2 cellular contexts compared by ENCODE assay signal in the genomic region with DNA sequence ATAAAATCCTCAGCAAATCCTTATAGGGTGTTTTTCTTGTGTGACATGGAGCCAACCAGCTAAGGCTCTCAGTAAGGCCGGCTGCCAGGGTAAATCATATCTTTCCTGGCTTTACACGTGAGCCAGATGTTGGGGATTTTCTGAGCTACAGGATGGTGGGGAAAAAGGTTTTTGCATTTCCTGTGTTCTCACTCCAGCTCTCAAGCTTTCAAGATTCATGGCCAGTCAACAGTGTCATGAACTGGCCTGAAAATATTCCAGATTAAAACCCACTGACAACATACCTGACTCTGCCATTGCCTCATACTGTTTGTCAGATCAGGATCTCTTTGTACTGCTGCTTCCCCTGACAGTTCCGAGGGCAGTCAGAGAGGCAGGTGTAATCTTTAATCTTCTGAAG.
TF ChIP-seq lines count a peak whose summit lies in the region.

No MANE protein-coding gene starts in this region.

TF ChIP-seq in endothelial cell of umbilical vein, 7 proteins besides CTCF, POLR2A, EP300 and RAD21 (continued from another document):
- TF ChIP-seq, protein P1, sequence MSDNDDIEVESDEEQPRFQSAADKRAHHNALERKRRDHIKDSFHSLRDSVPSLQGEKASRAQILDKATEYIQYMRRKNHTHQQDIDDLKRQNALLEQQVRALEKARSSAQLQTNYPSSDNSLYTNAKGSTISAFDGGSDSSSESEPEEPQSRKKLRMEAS (IDR thresholded peaks at IDR 0.05; ENCODE audit: insufficient read depth, insufficient read length), result no peak
TF ChIP-seq in endothelial cell of umbilical vein: peak in this region for 0.

TF ChIP-seq in HepG2, 621 proteins besides CTCF, POLR2A, EP300 and RAD21 (continued from another document):
- TF ChIP-seq, protein P2, sequence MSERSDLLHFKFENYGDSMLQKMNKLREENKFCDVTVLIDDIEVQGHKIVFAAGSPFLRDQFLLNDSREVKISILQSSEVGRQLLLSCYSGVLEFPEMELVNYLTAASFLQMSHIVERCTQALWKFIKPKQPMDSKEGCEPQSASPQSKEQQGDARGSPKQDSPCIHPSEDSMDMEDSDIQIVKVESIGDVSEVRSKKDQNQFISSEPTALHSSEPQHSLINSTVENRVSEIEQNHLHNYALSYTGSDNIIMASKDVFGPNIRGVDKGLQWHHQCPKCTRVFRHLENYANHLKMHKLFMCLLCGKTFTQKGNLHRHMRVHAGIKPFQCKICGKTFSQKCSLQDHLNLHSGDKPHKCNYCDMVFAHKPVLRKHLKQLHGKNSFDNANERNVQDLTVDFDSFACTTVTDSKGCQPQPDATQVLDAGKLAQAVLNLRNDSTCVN (CRISPR knock-in tag; IDR thresholded peaks at IDR 0.05; ENCODE audit: borderline replicate concordance), result no peak
TF ChIP-seq in HepG2: peak in this region for 1.
